ENCODE assay signal across 18 cellular contexts in genomic region chr4:12126476-12126875, GRCh38.
DNase-seq lines count a peak whose midpoint lies in the region; ATAC-seq, FAIRE-seq and TF ChIP-seq lines count a peak whose summit lies in the region.
"Had no signal": no experiment of that assay in that cellular context is flagged by ENCODE, and none has a peak within 500 bp of the region (broad histone marks: within the 10 kb centered on the region; RNA-seq: fewer than 3 reads in every experiment).

No MANE protein-coding gene starts in this region.

- BruUV-seq in endothelial cell of umbilical vein (replicated peaks; lab: Mats Ljungman, UMichigan) (no TSS peak), OCI-LY7 (replicated peaks; lab: Mats Ljungman, UMichigan) (no TSS peak)

- H3K27me3 ChIP-seq in endothelial cell of umbilical vein (ENCODE audit: control insufficient read depth in 2 of 2, insufficient read depth in 2 of 2, low read length in 2 of 2) (no peaks in the 10 kb centered on the region), testis (no peaks in the 10 kb centered on the region), MG63 (no peaks in the 10 kb centered on the region)

- H3K4me1 ChIP-seq in endothelial cell of umbilical vein (ENCODE audit: control insufficient read depth, extremely low read depth, insufficient read depth, low read length) (no peaks in the 10 kb centered on the region), OCI-LY7 (ENCODE audit: insufficient read depth, low read length, poor library complexity, severe bottlenecking) (no peaks in the 10 kb centered on the region), testis (no peaks in the 10 kb centered on the region)

- DNase-seq in HT1080 (ENCODE audit: low read depth) (peak; percentile 4), NOMO-1 treated with dmso at 0.1 percent for 144 hours (lab: John Stamatoyannopoulos, UW; ENCODE audit: unreplicated experiment) (peak; percentile 22), endothelial cell of umbilical vein (ENCODE audit: low read depth, low spot score) (peak; percentile 43), OCI-LY7 (ENCODE audit: low spot score) (no peak), testis (no peak), MG63 (no peak)
- DNase-seq: COR-L47, DMS153, EL, H9, NCI-H1105 treated with DMSO at 0.1 percent for 48 hours, NCI-H187 treated with DMSO at 0.1 percent for 48 hours, NCI-H2171 treated with DMSO at 0.1 percent for 48 hours, NCI-H774, T-helper 1 cell had no signal

- no peaks in the 10 kb centered on the region for H3K36me3 ChIP-seq in endothelial cell of umbilical vein (ENCODE audit: control insufficient read depth in 2 of 2, extremely low read depth in 1 of 2, insufficient read depth in 2 of 2, low read length in 2 of 2)
- H3K36me3 ChIP-seq in OCI-LY7 (ENCODE audit: insufficient read depth, low read length): no peaks in the 10 kb centered on the region
- no peaks in the 10 kb centered on the region for H3K36me3 ChIP-seq in testis (ENCODE audit: low read depth, missing control alignments)
- no peaks in the 10 kb centered on the region for H3K36me3 ChIP-seq in MG63

- H3K9ac ChIP-seq in endothelial cell of umbilical vein (replicated peaks; ENCODE audit: extremely low read depth, insufficient read depth, low read length): no peak overlapping the region

- H2AFZ ChIP-seq in endothelial cell of umbilical vein (ENCODE audit: low read depth, low read length): peak overlapping the region; percentile 78
- H2AFZ ChIP-seq in OCI-LY7 (ENCODE audit: low read length): no peak overlapping the region

- H4K20me1 ChIP-seq in endothelial cell of umbilical vein (replicated peaks; ENCODE audit: control insufficient read depth, extremely low read depth, insufficient read depth, low read length) (no peaks in the 10 kb centered on the region), OCI-LY7 (ENCODE audit: insufficient read depth, low read length) (no peaks in the 10 kb centered on the region)

- intact Hi-C loops in endothelial cell of umbilical vein (cut with micrococcal nuclease): no loop called here
- intact Hi-C loops in OCI-LY7 (cut with micrococcal nuclease; ENCODE audit: unreplicated experiment): no loop called here
- intact Hi-C loops in testis (cut with DNase I; ENCODE audit: low total_unique reads): no loop called here

- no peaks in the 10 kb centered on the region for H3K79me2 ChIP-seq in endothelial cell of umbilical vein (ENCODE audit: control insufficient read depth, insufficient read depth, low read length)
- no peaks in the 10 kb centered on the region for H3K79me2 ChIP-seq in OCI-LY7 (ENCODE audit: insufficient read depth, low read depth, low read length)

- H3K4me3 ChIP-seq in endothelial cell of umbilical vein (replicated peaks in 1 of 3; ENCODE audit: insufficient read depth in 1 of 3, low read depth in 1 of 3, low read length in 3 of 3): no peak overlapping the region
- no peak overlapping the region for H3K4me3 ChIP-seq in OCI-LY7 (ENCODE audit: low read depth, low read length, poor library complexity, severe bottlenecking)
- no peak overlapping the region for H3K4me3 ChIP-seq in testis
- no peak overlapping the region for H3K4me3 ChIP-seq in MG63

- no peak overlapping the region for H3K27ac ChIP-seq in endothelial cell of umbilical vein (ENCODE audit: insufficient read depth, low read depth, low read length)
- H3K27ac ChIP-seq in OCI-LY7 (ENCODE audit: low read depth, low read length, poor library complexity, severe bottlenecking): no peak overlapping the region
- no peak overlapping the region for H3K27ac ChIP-seq in testis
- H3K27ac ChIP-seq: RWPE1 had no signal

- H3K9me3 ChIP-seq in endothelial cell of umbilical vein (replicated peaks; ENCODE audit: control insufficient read depth, insufficient read depth, low read length) (no peaks in the 10 kb centered on the region), OCI-LY7 (ENCODE audit: low read length) (no peaks in the 10 kb centered on the region), testis (no peaks in the 10 kb centered on the region), MG63 (no peaks in the 10 kb centered on the region)

- POLR2A ChIA-PET in endothelial cell of umbilical vein (lab: Charles Lee) (no interaction called here), OCI-LY7 (lab: Charles Lee) (no interaction called here)

- ATAC-seq in HG03108 (IDR thresholded peaks at IDR 0.05; ENCODE audit: unreplicated experiment): no peak

- no peak overlapping the region for H3K4me2 ChIP-seq in endothelial cell of umbilical vein (ENCODE audit: insufficient read depth, low read length)
- no peak overlapping the region for H3K4me2 ChIP-seq in OCI-LY7 (ENCODE audit: low read length)

- no peaks in the 10 kb centered on the region for H3K9me2 ChIP-seq in OCI-LY7 (ENCODE audit: insufficient read depth, low read length)

- WGBS in testis, 2 donors: 75 to 81% methylated on average over 2 of the region's 2 CpGs

- peak; percentile 69 for FAIRE-seq in endothelial cell of umbilical vein (lab: Jason Lieb, UNC)
- FAIRE-seq: HTR-8/SVneo had no signal

- TF ChIP-seq CTCF in endothelial cell of umbilical vein (IDR thresholded peaks at IDR 0.05; ENCODE audit: extremely low read depth in 1 of 2, insufficient read depth in 1 of 2, low read depth in 1 of 2, low read length in 2 of 2) (no peak), OCI-LY7 (conservative IDR thresholded peaks at IDR 0.05; ENCODE audit: low read length) (no peak), testis (IDR thresholded peaks at IDR 0.05) (no peak)

- CTCF ChIA-PET in endothelial cell of umbilical vein (lab: Charles Lee) (no interaction called here), OCI-LY7 (lab: Charles Lee; ENCODE audit: unreplicated experiment) (no interaction called here)

- no peak for TF ChIP-seq POLR2A in endothelial cell of umbilical vein (IDR thresholded peaks at IDR 0.05; ENCODE audit: low read depth, low read length)
- no peak for TF ChIP-seq POLR2A in testis (IDR thresholded peaks at IDR 0.05)

- dilution Hi-C loops in endothelial cell of umbilical vein (cut with MboI; ENCODE audit: extremely low pct_ligation_motif_present, low sequenced_read_pairs): no loop called here

- H3K9me1 ChIP-seq in endothelial cell of umbilical vein (replicated peaks; ENCODE audit: control insufficient read depth, extremely low read depth, insufficient read depth, low read length): no peaks in the 10 kb centered on the region

TF ChIP-seq in endothelial cell of umbilical vein, 7 proteins besides CTCF, POLR2A, EP300 and RAD21:
- TF ChIP-seq MYC (IDR thresholded peaks at IDR 0.05; ENCODE audit: low read depth, low read length): no peak
- no peak for TF ChIP-seq EZH2 (IDR thresholded peaks at IDR 0.05; ENCODE audit: borderline replicate concordance, low read depth, low read length, severe bottlenecking)
- TF ChIP-seq MAX (IDR thresholded peaks at IDR 0.05; ENCODE audit: insufficient read depth, insufficient read length): no peak
- TF ChIP-seq POLR2AphosphoS5 (IDR thresholded peaks at IDR 0.05; ENCODE audit: insufficient read depth, low read depth, low read length): no peak
- TF ChIP-seq JUN (IDR thresholded peaks at IDR 0.05; ENCODE audit: borderline replicate concordance, insufficient read depth, insufficient read length, low read depth): no peak
- no peak for TF ChIP-seq GATA2 (IDR thresholded peaks at IDR 0.05; ENCODE audit: insufficient read depth, insufficient read length, low read depth, low read length)
- TF ChIP-seq FOS (IDR thresholded peaks at IDR 0.05; ENCODE audit: borderline replicate concordance, insufficient read depth, low read length): peak; percentile 49

Comparison
In these comparisons a context has a peak if more than half of its experiments do, and no peak if none do; other contexts are left out.
1. DNase-seq: peak in HT1080 (single experiment), NOMO-1 treated with dmso at 0.1 percent for 144 hours (single experiment) and endothelial cell of umbilical vein (single experiment); none in OCI-LY7 (single experiment), testis (single experiment) and MG63 (single experiment).